Comparison of ENCODE assay signal across 19 cellular contexts in genomic region chr6:90596967-90597539, GRCh38. TPM values are rescaled to one million over a fixed set of nuclear protein-coding genes. Genes with fewer than 3 reads are reported as not detected.
DNase-seq lines count a peak whose midpoint lies in the region; ATAC-seq, FAIRE-seq and TF ChIP-seq lines count a peak whose summit lies in the region.
"Had no signal": no experiment of that assay in that cellular context is flagged by ENCODE, and none has a peak within 500 bp of the region (broad histone marks: within the 10 kb centered on the region; RNA-seq: fewer than 3 reads in every experiment).

No MANE protein-coding gene starts in this region.

- 13% methylated on average over 5 of the region's 5 CpGs for WGBS in K562 (ENCODE audit: insufficient coverage, low coverage, missing lambda C conversion rate)

- H3K27me3 ChIP-seq in HCT116 (ENCODE audit: insufficient read depth, low read length) (no peaks in the 10 kb centered on the region), Loucy (ENCODE audit: insufficient read depth, low read length, poor library complexity, severe bottlenecking) (peaks cover 44% of the 10 kb centered on the region), K562 (ENCODE audit: control insufficient read depth in 2 of 2, insufficient read depth in 2 of 2, low read length in 2 of 2) (no peaks in the 10 kb centered on the region), neuron (ENCODE audit: insufficient read depth, low read length) (no peaks in the 10 kb centered on the region)

- no peak overlapping the region for H3K9ac ChIP-seq in HCT116 (ENCODE audit: low read length)
- H3K9ac ChIP-seq in Loucy (ENCODE audit: low read depth, low read length, poor library complexity, severe bottlenecking) = no peak overlapping the region
- H3K9ac ChIP-seq in K562 (ENCODE audit: insufficient read depth in 1 of 2, low read depth in 2 of 2, low read length in 2 of 2) = no peak overlapping the region

- ATAC-seq in HCT116 (no peak), K562 (peak; percentile 29; the same call in 1 of the 3 replicates), HG03108 (IDR thresholded peaks at IDR 0.05; ENCODE audit: unreplicated experiment) (no peak)

- no peak for TF ChIP-seq RAD21 in HCT116 (IDR thresholded peaks at IDR 0.05; ENCODE audit: low read depth)
- TF ChIP-seq RAD21 in K562 (CRISPR knock-in tag; conservative IDR thresholded peaks at IDR 0.05 in 1 of 2, IDR thresholded peaks at IDR 0.05 in 1 of 2) = peak in 1 of 2 experiments; percentile 11; a peak in 1 of 4 replicates

- no peak for FAIRE-seq in K562 (lab: Jason Lieb, UNC)
- FAIRE-seq: H54, HTR-8/SVneo had no signal

- TF ChIP-seq CTCF in HCT116 (IDR thresholded peaks at IDR 0.05 in 2 of 3, conservative IDR thresholded peaks at IDR 0.05 in 1 of 3; ENCODE audit: borderline replicate concordance in 1 of 3, insufficient read depth in 1 of 3, low read depth in 2 of 3, low read length in 2 of 3) (no peak), Loucy (conservative IDR thresholded peaks at IDR 0.05; ENCODE audit: low read length) (no peak), K562 (IDR thresholded peaks at IDR 0.05 in 2 of 3, conservative IDR thresholded peaks at IDR 0.05 in 1 of 3; ENCODE audit: insufficient read depth in 2 of 3, low read depth in 1 of 3, low read length in 3 of 3) (no peak)

- H3K4me3 ChIP-seq in HCT116 (replicated peaks in 1 of 2; ENCODE audit: low read depth in 1 of 2, low read length in 2 of 2) = no peak overlapping the region
- no peak overlapping the region for H3K4me3 ChIP-seq in Loucy (ENCODE audit: low read length, poor library complexity, severe bottlenecking)
- H3K4me3 ChIP-seq in K562 = no peak overlapping the region
- H3K4me3 ChIP-seq in neuron (ENCODE audit: low read length) = no peak overlapping the region

- DNase-seq in HCT116 (ENCODE audit: low read depth, low spot score) (no peak), K562 (ENCODE audit: extremely low read depth in 1 of 4, low spot score in 3 of 4) (no peak), NCI-H2227 (lab: John Stamatoyannopoulos, UW; ENCODE audit: unreplicated experiment) (no peak)
- no peak for DNase-seq in activated CD4-positive, CD25-positive, alpha-beta regulatory T cell (lab: John Stamatoyannopoulos, UW)
- DNase-seq: Caco-2; CD4-positive, CD25-positive, alpha-beta regulatory T cell; EL; NCI-H1048; NCI-H1436 treated with DMSO at 0.1 percent for 48 hours; NCI-H2029 treated with DMSO at 0.1 percent for 48 hours; NCI-H2227 treated with DMSO at 0.1 percent for 48 hours; NCI-H524; SHP77 treated with DMSO at 0.1 percent for 48 hours had no signal

- H3K27ac ChIP-seq in HCT116 (ENCODE audit: low read depth, low read length) (no peak overlapping the region), K562 (ENCODE audit: extremely low read depth, low read depth, low read length) (peak overlapping the region; percentile 32; the same call in 1 of the 3 replicates)
- H3K27ac ChIP-seq: HL-60 had no signal

- H3K36me3 ChIP-seq in HCT116 (ENCODE audit: control insufficient read depth in 1 of 2, insufficient read depth in 2 of 2, low read length in 2 of 2) (no peaks in the 10 kb centered on the region), Loucy (ENCODE audit: insufficient read depth, low read length) (no peaks in the 10 kb centered on the region), K562 (ENCODE audit: control insufficient read depth, insufficient read depth, low read length) (no peaks in the 10 kb centered on the region), neuron (ENCODE audit: insufficient read depth, low read length) (no peaks in the 10 kb centered on the region)

- no peaks in the 10 kb centered on the region for H3K9me1 ChIP-seq in K562 (ENCODE audit: control insufficient read depth, insufficient read depth, low read length)

- BruUV-seq in HCT116 (replicated peaks; lab: Mats Ljungman, UMichigan) (no TSS peak), K562 (replicated peaks; lab: Mats Ljungman, UMichigan) (no TSS peak)

- intact Hi-C loops in HCT116 (cut with micrococcal nuclease) (no loop called here), K562 (cut with micrococcal nuclease) (no loop called here)

- H3K79me2 ChIP-seq in HCT116 (ENCODE audit: insufficient read depth, low read length) (no peaks in the 10 kb centered on the region), Loucy (ENCODE audit: insufficient read depth, low read length) (no peaks in the 10 kb centered on the region), K562 (ENCODE audit: control insufficient read depth, insufficient read depth, low read length) (no peaks in the 10 kb centered on the region)

- POLR2A ChIA-PET in HCT116 (lab: Charles Lee) = interaction anchor here (1.0 kb wide), 1 partner anchor 10 kb away, joined by 3 read pairs; no protein-coding TSS in a partner anchor
- POLR2A ChIA-PET in K562 (lab: Yijun Ruan, JAX) = interaction anchor here (1.0 to 1.6 kb wide), 2 partner anchors 8 to 10 kb away, joined by 3 to 9 read pairs; partner anchors contain the start of gene MAP3K7

- TF ChIP-seq POLR2A in HCT116 (IDR thresholded peaks at IDR 0.05; ENCODE audit: borderline replicate concordance, extremely low read depth, insufficient read depth, insufficient read length) (no peak), K562 (conservative IDR thresholded peaks at IDR 0.05) (no peak)

- H2AFZ ChIP-seq in HCT116 (ENCODE audit: low read depth, low read length, poor library complexity, severe bottlenecking) = peak overlapping the region; percentile 41
- peak overlapping the region; percentile 18; the same call in 1 of the 2 replicates for H2AFZ ChIP-seq in Loucy (ENCODE audit: low read length)
- peak overlapping the region; percentile 66 for H2AFZ ChIP-seq in K562 (ENCODE audit: low read depth, low read length)
- H2AFZ ChIP-seq in neuron (ENCODE audit: low read depth, low read length) = peak overlapping the region; percentile 39

- H3K4me1 ChIP-seq in HCT116 (ENCODE audit: control insufficient read depth in 1 of 2, insufficient read depth in 2 of 2, low read length in 2 of 2) (no peaks in the 10 kb centered on the region), Loucy (ENCODE audit: insufficient read depth, low read length, poor library complexity, severe bottlenecking) (no peaks in the 10 kb centered on the region), K562 (replicated peaks in 1 of 2; ENCODE audit: control insufficient read depth in 2 of 2, insufficient read depth in 2 of 2, low read length in 2 of 2) (peaks cover 0 to 26% of the 10 kb centered on the region in 2 experiments; a peak in 3 of 5 replicates), neuron (ENCODE audit: insufficient read depth, low read length) (peaks cover 44% of the 10 kb centered on the region)
- H3K4me1 ChIP-seq: Caco-2 had no signal

- H3K9me2 ChIP-seq in HCT116 (ENCODE audit: insufficient read depth) (no peaks in the 10 kb centered on the region), Loucy (replicated peaks; ENCODE audit: low read depth, low read length) (no peaks in the 10 kb centered on the region)

- in situ Hi-C loops in K562 (cut with MboI) = no loop called here

- H3K9me3 ChIP-seq in HCT116 (ENCODE audit: control insufficient read depth in 1 of 2, insufficient read depth in 1 of 2, low read depth in 1 of 2, low read length in 2 of 2) (no peaks in the 10 kb centered on the region), Loucy (ENCODE audit: insufficient read depth, low read depth, low read length) (no peaks in the 10 kb centered on the region), K562 (replicated peaks; ENCODE audit: control insufficient read depth, insufficient read depth, low read depth, low read length) (no peaks in the 10 kb centered on the region), neuron (ENCODE audit: low read length) (no peaks in the 10 kb centered on the region)
- H3K9me3 ChIP-seq: Caco-2 had no signal

- RAD21 ChIA-PET in HCT116 (lab: Charles Lee; ENCODE audit: low non-redundant PET in 1 of 2, low total read pairs in 2 of 2, uncharacterized antibody in 2 of 2, unreplicated experiment in 2 of 2) = no interaction called here

- H3F3A ChIP-seq in Loucy (ENCODE audit: low read depth) = no peaks in the 10 kb centered on the region

- TF ChIP-seq EP300 in K562 (IDR thresholded peaks at IDR 0.05; ENCODE audit: low read length) = peak; percentile 60

- CTCF ChIA-PET in HCT116 (lab: Charles Lee) = no interaction called here
- CTCF ChIA-PET in K562 (lab: Yijun Ruan, JAX; ENCODE audit: low intra/inter-chr PET ratio) = no interaction called here

- H4K20me1 ChIP-seq in HCT116 (ENCODE audit: insufficient read depth) (no peaks in the 10 kb centered on the region), Loucy (ENCODE audit: insufficient read depth, low read length, poor library complexity, severe bottlenecking) (no peaks in the 10 kb centered on the region), K562 (replicated peaks; ENCODE audit: control insufficient read depth, insufficient read depth, low read length) (no peaks in the 10 kb centered on the region)

- H3K4me2 ChIP-seq in HCT116 (ENCODE audit: low read length) (no peak overlapping the region), Loucy (ENCODE audit: low read depth, low read length, poor library complexity, severe bottlenecking) (no peak overlapping the region), K562 (ENCODE audit: insufficient read depth, low read length) (peak overlapping the region; percentile 17; the same call in 1 of the 2 replicates)

TF ChIP-seq in HCT116, 20 proteins besides CTCF, POLR2A, EP300 and RAD21 (continues in another document):
- no peak for TF ChIP-seq TCF7L2 (IDR thresholded peaks at IDR 0.05; ENCODE audit: borderline replicate concordance, extremely low read depth, insufficient read depth, insufficient read length)

TF ChIP-seq in K562, 482 proteins besides CTCF, POLR2A, EP300 and RAD21 (continues in another document):
- TF ChIP-seq ARID1B (IDR thresholded peaks at IDR 0.05) (peak; percentile 70), FOSL1 (tag; conservative IDR thresholded peaks at IDR 0.05) (peak; percentile 83)

RNA-seq across cellular contexts. Expression of gene MAP3K7, which starts 10.2 kb away (rescaled TPM):
- 26.6 TPM for total RNA-seq in HCT116 (2021; ENCODE audit: unreplicated experiment)
- 10.4 and 12.7 TPM in 2 replicates for polyA plus RNA-seq in HCT116 (2012)
- 22.3 and 75.1 TPM in 2 replicates for total RNA-seq in K562 (2011; cell fraction: chromatin; rRNA removed; ENCODE audit: low replicate concordance)
- total RNA-seq in K562 (2011; cell fraction: nucleolus; rRNA removed) = 9.3 and 14.2 TPM in 2 replicates
- total RNA-seq in K562 (2011; cell fraction: nucleoplasm; rRNA removed) = 28.4 and 48.1 TPM in 2 replicates
- total RNA-seq in K562 (2014; rRNA removed) = 23.3 and 25.2 TPM in 2 replicates
- 48.9 and 56.3 TPM in 2 replicates for total RNA-seq in K562 (2014; rRNA removed; fragmentation: Illumina TruSeq; extraction: Trizol)
- 47.4 and 49.2 TPM in 2 replicates for total RNA-seq in K562 (2015; rRNA removed; fragmentation: Illumina TruSeq; extraction: Trizol)
- 33.2 and 34.8 TPM in 2 replicates for total RNA-seq in K562 (2021)
- 46.7 and 60.9 TPM in 2 replicates for polyA plus RNA-seq in K562 (2011; rRNA removed)
- 16.7 and 25.3 TPM in 2 replicates for polyA plus RNA-seq in K562 (2011; cell fraction: cytosol; rRNA removed)
- 61.7 and 83.1 TPM in 2 replicates for polyA plus RNA-seq in K562 (2011; cell fraction: nucleus; rRNA removed)
- 25.5 and 26.3 TPM in 2 replicates for polyA plus RNA-seq in K562 (2012)
- polyA plus RNA-seq in K562 (2014; fragmentation: Illumina TruSeq; extraction: Trizol) = 36.9 and 45.2 TPM in 2 replicates
- 10 to 100 TPM; 13.4 to 13.8 TPM for polyA plus RNA-seq in K562 (2014; fragmentation: Nextera tagmentation; extraction: Ambion mirVana)
- 29.9 and 34.8 TPM in 2 replicates for polyA plus RNA-seq in K562 (2014; rRNA removed)
- 63.0 and 70.9 TPM in 2 replicates for polyA minus RNA-seq in K562 (2011; rRNA and poly(A)+ RNA removed)
- polyA minus RNA-seq in K562 (2011; cell fraction: cytosol; rRNA and poly(A)+ RNA removed) = 18.9 and 26.1 TPM in 2 replicates
- 47.1 and 74.0 TPM in 2 replicates for polyA minus RNA-seq in K562 (2011; cell fraction: nucleus; rRNA and poly(A)+ RNA removed)

Comparison
In these comparisons a context has a peak if more than half of its experiments do, and no peak if none do; other contexts are left out.
1. Of the 22 proteins assayed by ChIP-seq in both K562 and HCT116: peak only in K562: ELF1, FOSL1 and JUND; only in HCT116: none; in both: none; in neither: 17; mixed calls (peak in some experiments, not most) for 2.